ENCODE assay signal across 9 cellular contexts in the genomic region with DNA sequence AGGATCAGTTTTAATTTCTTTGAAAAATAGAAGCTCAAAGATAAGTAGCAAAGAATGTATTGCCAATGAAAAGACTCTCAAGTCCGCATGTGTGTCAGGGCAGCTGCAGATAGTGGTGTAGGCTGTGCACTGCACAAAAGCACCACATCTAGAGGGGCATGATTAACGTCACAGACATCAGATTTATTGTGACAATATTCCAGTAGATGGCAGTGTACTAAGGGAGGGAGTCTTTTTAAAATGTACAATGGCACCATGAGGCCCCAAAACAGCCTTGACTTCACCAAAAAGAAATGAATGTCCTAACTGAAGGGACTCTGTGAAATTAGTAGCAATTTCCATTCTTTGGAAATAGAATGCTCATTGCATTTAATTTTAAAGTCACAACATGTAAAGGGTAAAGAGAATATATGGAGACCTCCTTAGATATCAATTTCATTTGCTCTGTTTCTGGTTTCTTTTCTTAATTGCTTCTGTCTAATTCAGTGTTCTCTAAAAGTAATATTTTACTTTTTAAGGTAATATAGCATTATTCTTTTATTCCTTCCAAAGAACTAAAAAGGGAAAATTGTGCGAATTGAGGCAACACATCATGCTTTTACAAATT.
DNase-seq lines count a peak whose midpoint lies in the region; ATAC-seq and TF ChIP-seq lines count a peak whose summit lies in the region.
"Had no signal": no experiment of that assay in that cellular context is flagged by ENCODE, and none has a peak within 500 bp of the region (broad histone marks: within the 10 kb centered on the region; RNA-seq: fewer than 3 reads in every experiment).

No MANE protein-coding gene starts in this region.

- H3K4me3 ChIP-seq in BJ (ENCODE audit: low read depth, low read length) = no peak overlapping the region
- no peak overlapping the region for H3K4me3 ChIP-seq in GM12875 (ENCODE audit: low read depth, low read length)
- H3K4me3 ChIP-seq in left ventricle myocardium inferior = no peak overlapping the region
- H3K4me3 ChIP-seq in testis = no peak overlapping the region
- H3K4me3 ChIP-seq: SJSA1 had no signal

- H3K27ac ChIP-seq in left ventricle myocardium inferior (replicated peaks) (no peak overlapping the region), testis (no peak overlapping the region)
- H3K27ac ChIP-seq: SJSA1 had no signal

- no peaks in the 10 kb centered on the region for H3K27me3 Mint-ChIP-seq in activated CD8-positive, alpha-beta T cell treated with anti-CD3 and anti-CD28 coated beads, Interleukin-2, amount 10 ng/mL, durations not matched to agents 7 days and 5 days (ENCODE audit: low read depth)

- ATAC-seq in HG02571 (IDR thresholded peaks at IDR 0.05; ENCODE audit: unreplicated experiment) = peak; percentile 68
- ATAC-seq in activated CD8-positive, alpha-beta T cell treated with anti-CD3 and anti-CD28 coated beads, Interleukin-2, amount 10 ng/mL, durations not matched to agents 7 days and 5 days = peak; percentile 91

- no peaks in the 10 kb centered on the region for H3K9me3 Mint-ChIP-seq in activated CD8-positive, alpha-beta T cell treated with anti-CD3 and anti-CD28 coated beads, Interleukin-2, amount 10 ng/mL, durations not matched to agents 7 days and 5 days (ENCODE audit: insufficient read depth)

- TF ChIP-seq POLR2A in testis (IDR thresholded peaks at IDR 0.05) = no peak

- H3K4me1 ChIP-seq in left ventricle myocardium inferior (peaks cover 15% of the 10 kb centered on the region), testis (no peaks in the 10 kb centered on the region)
- H3K4me1 ChIP-seq: SJSA1 had no signal

- WGBS in testis, 2 donors = 65 to 66% methylated on average over 3 of the region's 3 CpGs

- H3K36me3 Mint-ChIP-seq in activated CD8-positive, alpha-beta T cell treated with anti-CD3 and anti-CD28 coated beads, Interleukin-2, amount 10 ng/mL, durations not matched to agents 7 days and 5 days (ENCODE audit: low read depth) = peaks cover 44% of the 10 kb centered on the region

- no peak overlapping the region for H3K27ac Mint-ChIP-seq in activated CD8-positive, alpha-beta T cell treated with anti-CD3 and anti-CD28 coated beads, Interleukin-2, amount 10 ng/mL, durations not matched to agents 7 days and 5 days

- no peaks in the 10 kb centered on the region for H3K27me3 ChIP-seq in BJ (ENCODE audit: control insufficient read depth, insufficient read depth, low read length)
- H3K27me3 ChIP-seq in left ventricle myocardium inferior (ENCODE audit: low read depth) = no peaks in the 10 kb centered on the region
- no peaks in the 10 kb centered on the region for H3K27me3 ChIP-seq in testis
- H3K27me3 ChIP-seq: SJSA1 had no signal

- H3K4me3 Mint-ChIP-seq in activated CD8-positive, alpha-beta T cell treated with anti-CD3 and anti-CD28 coated beads, Interleukin-2, amount 10 ng/mL, durations not matched to agents 7 days and 5 days = no peak overlapping the region

- no peak for DNase-seq in BJ (ENCODE audit: low read depth)
- peak; percentile 4 for DNase-seq in NCI-H1105 (lab: John Stamatoyannopoulos, UW)
- DNase-seq in activated CD8-positive, alpha-beta T cell treated with anti-CD3 and anti-CD28 coated beads, Interleukin-2, amount 10 ng/mL, durations not matched to agents 7 days and 5 days = peak; percentile 44
- no peak for DNase-seq in left ventricle myocardium inferior
- DNase-seq in testis = no peak
- no peak for DNase-seq in activated CD8-positive, alpha-beta memory T cell treated with anti-CD3 and anti-CD28 coated beads, Interleukin-2, amount 50 U/mL, for 4 hours

- peaks cover 1% of the 10 kb centered on the region; the same call in 1 of the 2 replicates for H3K36me3 ChIP-seq in BJ (ENCODE audit: control insufficient read depth, insufficient read depth, low read length)
- peaks cover 7% of the 10 kb centered on the region for H3K36me3 ChIP-seq in left ventricle myocardium inferior
- H3K36me3 ChIP-seq in testis (ENCODE audit: low read depth, missing control alignments) = no peaks in the 10 kb centered on the region

- CTCF ChIA-PET in BJ (lab: Yijun Ruan, JAX) = no interaction called here
- CTCF ChIA-PET in activated CD8-positive, alpha-beta T cell treated with anti-CD3 and anti-CD28 coated beads, Interleukin-2, amount 10 ng/mL, durations not matched to agents 7 days and 5 days (lab: Charles Lee) = interaction anchor here (0.5 to 2.2 kb wide), 4 partner anchors 9 to 18 kb away, joined by 3 to 9 read pairs (median 5); no protein-coding TSS in a partner anchor

- intact Hi-C loops in left ventricle myocardium inferior (cut with micrococcal nuclease) = no loop called here
- intact Hi-C loops in testis (cut with DNase I; ENCODE audit: low total_unique reads) = no loop called here

- POLR2A ChIA-PET in BJ (lab: Charles Lee) = no interaction called here
- POLR2A ChIA-PET in activated CD8-positive, alpha-beta T cell treated with anti-CD3 and anti-CD28 coated beads, Interleukin-2, amount 10 ng/mL, durations not matched to agents 7 days and 5 days (lab: Charles Lee) = no interaction called here

- no peaks in the 10 kb centered on the region for H3K9me3 ChIP-seq in left ventricle myocardium inferior (replicated peaks)
- no peaks in the 10 kb centered on the region for H3K9me3 ChIP-seq in testis
- H3K9me3 ChIP-seq: SJSA1 had no signal

- H3K4me1 Mint-ChIP-seq in activated CD8-positive, alpha-beta T cell treated with anti-CD3 and anti-CD28 coated beads, Interleukin-2, amount 10 ng/mL, durations not matched to agents 7 days and 5 days (ENCODE audit: low read depth) = peaks cover 35% of the 10 kb centered on the region

- TF ChIP-seq CTCF in BJ (IDR thresholded peaks at IDR 0.05; ENCODE audit: insufficient read depth, low read depth, low read length) (peak; percentile 44), GM12875 (IDR thresholded peaks at IDR 0.05; ENCODE audit: borderline replicate concordance, insufficient read depth, low read depth, low read length) (peak; percentile 44), left ventricle myocardium inferior (IDR thresholded peaks at IDR 0.05; ENCODE audit: borderline replicate concordance) (peak; percentile 65), testis (IDR thresholded peaks at IDR 0.05) (peak in 2 of 3 experiments; percentile 25 to 44)

Comparison
In these comparisons a context has a peak if more than half of its experiments do, and no peak if none do; other contexts are left out.
1. DNase-seq: peak in NCI-H1105 (single experiment) and activated CD8-positive, alpha-beta T cell treated with anti-CD3 and anti-CD28 coated beads, Interleukin-2, amount 10 ng/mL, durations not matched to agents 7 days and 5 days (single experiment); none in BJ (single experiment), left ventricle myocardium inferior (single experiment), testis (single experiment) and activated CD8-positive, alpha-beta memory T cell treated with anti-CD3 and anti-CD28 coated beads, Interleukin-2, amount 50 U/mL, for 4 hours (single experiment).
2. Peak in every context shown above with its lines, with median percentiles within 50 percentile points of each other: CTCF ChIP-seq.